In genomic region chr5:151571270-151572173, GRCh38 we compare ENCODE assay signal across 26 cellular contexts. TPM values are rescaled to one million over a fixed set of nuclear protein-coding genes. Genes with fewer than 3 reads are reported as not detected.
DNase-seq lines count a peak whose midpoint lies in the region; ATAC-seq and TF ChIP-seq lines count a peak whose summit lies in the region.
"Had no signal": no experiment of that assay in that cellular context is flagged by ENCODE, and none has a peak within 500 bp of the region (broad histone marks: within the 10 kb centered on the region; RNA-seq: fewer than 3 reads in every experiment).

No MANE protein-coding gene starts in this region.

- in situ Hi-C loops in SK-MEL-5 (cut with HindIII; ENCODE audit: low pct_unique_long_range_greater_than_20kb, low sequenced_read_pairs): no loop called here

- POLR2A ChIA-PET in HCT116 (lab: Charles Lee): no interaction called here

- no peaks in the 10 kb centered on the region for H3K36me3 ChIP-seq in HCT116 (ENCODE audit: control insufficient read depth in 1 of 2, insufficient read depth in 2 of 2, low read length in 2 of 2)
- H3K36me3 ChIP-seq: pancreas, right lobe of liver had no signal

- peak overlapping the region; percentile 73; the same call in 1 of the 2 replicates for H3K4me2 ChIP-seq in HCT116 (ENCODE audit: low read length)

- TF ChIP-seq RAD21 in HCT116 (IDR thresholded peaks at IDR 0.05; ENCODE audit: low read depth): no peak

- H3K79me2 ChIP-seq in HCT116 (ENCODE audit: insufficient read depth, low read length): no peaks in the 10 kb centered on the region

- H3K9ac ChIP-seq in HCT116 (ENCODE audit: low read length): no peak overlapping the region

- no peak overlapping the region for H2AFZ ChIP-seq in HCT116 (ENCODE audit: low read depth, low read length, poor library complexity, severe bottlenecking)

- peak overlapping the region; percentile 15 for H3K27ac Mint-ChIP-seq in stimulated activated naive B cell treated with anti-CD40 and anti-IgM and Interleukin-4, amounts not matched to agents 10 μg/mL and 1 μg/mL and 100 μg/mL, for 72 hours
- H3K27ac Mint-ChIP-seq: activated CD4-positive, alpha-beta T cell treated with anti-CD3 and anti-CD28 coated beads, Interleukin-2, amount 10 ng/mL, durations not matched to agents 24 days and 14 days; CD8-positive, alpha-beta T cell; naive thymus-derived CD8-positive, alpha-beta T cell had no signal

- H3K9me3 Mint-ChIP-seq in stimulated activated naive B cell treated with anti-CD40 and anti-IgM and Interleukin-4, amounts not matched to agents 10 μg/mL and 1 μg/mL and 100 μg/mL, for 72 hours: peaks cover 0 to 6% of the 10 kb centered on the region in 2 donors
- H3K9me3 Mint-ChIP-seq: CD8-positive, alpha-beta T cell; naive thymus-derived CD8-positive, alpha-beta T cell had no signal

- no peaks in the 10 kb centered on the region for H3K9me3 ChIP-seq in HCT116 (ENCODE audit: control insufficient read depth in 1 of 2, insufficient read depth in 1 of 2, low read depth in 1 of 2, low read length in 2 of 2)
- H3K9me3 ChIP-seq: pancreas, right lobe of liver had no signal

- H3K4me1 ChIP-seq in HCT116 (ENCODE audit: control insufficient read depth in 1 of 2, insufficient read depth in 2 of 2, low read length in 2 of 2) (peaks cover 24 to 32% of the 10 kb centered on the region in 2 experiments), foreskin keratinocyte (peaks cover 68% of the 10 kb centered on the region)
- H3K4me1 ChIP-seq: pancreas, right lobe of liver had no signal

- ATAC-seq in HCT116 (no peak), foreskin keratinocyte (peak; percentile 42)
- ATAC-seq in stimulated activated naive B cell treated with anti-CD40 and anti-IgM and Interleukin-4, amounts not matched to agents 10 μg/mL and 1 μg/mL and 100 μg/mL, for 72 hours (replicated peaks): no peak
- ATAC-seq: CD8-positive, alpha-beta T cell; naive thymus-derived CD8-positive, alpha-beta T cell; pancreas had no signal

- H3K27me3 Mint-ChIP-seq in stimulated activated naive B cell treated with anti-CD40 and anti-IgM and Interleukin-4, amounts not matched to agents 10 μg/mL and 1 μg/mL and 100 μg/mL, for 72 hours: peaks cover 0 to under 1% of the 10 kb centered on the region in 2 donors

- no peak for TF ChIP-seq POLR2A in HCT116 (IDR thresholded peaks at IDR 0.05; ENCODE audit: borderline replicate concordance, extremely low read depth, insufficient read depth, insufficient read length)

- no peaks in the 10 kb centered on the region for H4K20me1 ChIP-seq in HCT116 (ENCODE audit: insufficient read depth)

- intact Hi-C loops in HCT116 (cut with micrococcal nuclease): no loop called here

- peaks cover 13 to 31% of the 10 kb centered on the region in 2 donors for H3K4me1 Mint-ChIP-seq in stimulated activated naive B cell treated with anti-CD40 and anti-IgM and Interleukin-4, amounts not matched to agents 10 μg/mL and 1 μg/mL and 100 μg/mL, for 72 hours

- no peaks in the 10 kb centered on the region for H3K27me3 ChIP-seq in HCT116 (ENCODE audit: insufficient read depth, low read length)
- H3K27me3 ChIP-seq in foreskin keratinocyte: no peaks in the 10 kb centered on the region
- H3K27me3 ChIP-seq: right lobe of liver had no signal

- no peak overlapping the region for H3K4me3 ChIP-seq in HCT116 (replicated peaks in 1 of 2; ENCODE audit: low read depth in 1 of 2, low read length in 2 of 2)
- H3K4me3 ChIP-seq: coronary artery, pancreas, right lobe of liver had no signal

- no TSS peak for BruUV-seq in HCT116 (replicated peaks; lab: Mats Ljungman, UMichigan)

- DNase-seq in HCT116 (ENCODE audit: low read depth, low spot score) (no peak), SK-MEL-5 (ENCODE audit: low read depth, low spot score) (peak; percentile 14), foreskin keratinocyte (peak; percentile 65 to 85), DMS 273 treated with DMSO at 0.1 percent for 48 hours (lab: John Stamatoyannopoulos, UW) (no peak), NK-92 (lab: John Stamatoyannopoulos, UW; ENCODE audit: unreplicated experiment) (no peak)
- DNase-seq in stimulated activated naive B cell treated with anti-CD40 and anti-IgM and Interleukin-4, amounts not matched to agents 10 μg/mL and 1 μg/mL and 100 μg/mL, for 72 hours: no peak
- no peak for DNase-seq in stimulated activated CD4-positive, alpha-beta T cell treated with anti-CD3 and anti-CD28 coated beads, Interleukin-2, amount 100 ng/mL, for 24 hours
- DNase-seq: activated CD4-positive, alpha-beta T cell treated with anti-CD3 and anti-CD28 coated beads, Interleukin-2, amount 10 ng/mL, durations not matched to agents 24 days and 14 days; activated effector memory CD4-positive, alpha-beta T cell treated with anti-CD3 and anti-CD28 coated beads, Interleukin-2, amount 50 U/mL, for 16 hours; CD8-positive, alpha-beta T cell; DND-41; foreskin melanocyte; hippocampal formation; Karpas-422; kidney; mesenchymal stem cell; naive thymus-derived CD8-positive, alpha-beta T cell; NCI-H1048; NCI-H2081 treated with DMSO at 0.1 percent for 48 hours; NCI-H524 treated with DMSO at 0.1 percent for 48 hours; pancreas; right lobe of liver; SIG-M5 had no signal

- RAD21 ChIA-PET in HCT116 (lab: Charles Lee; ENCODE audit: low non-redundant PET in 1 of 2, low total read pairs in 2 of 2, uncharacterized antibody in 2 of 2, unreplicated experiment in 2 of 2): no interaction called here

- no peaks in the 10 kb centered on the region for H3K9me2 ChIP-seq in HCT116 (ENCODE audit: insufficient read depth)

- TF ChIP-seq CTCF in HCT116 (IDR thresholded peaks at IDR 0.05 in 2 of 3, conservative IDR thresholded peaks at IDR 0.05 in 1 of 3; ENCODE audit: borderline replicate concordance in 1 of 3, insufficient read depth in 1 of 3, low read depth in 2 of 3, low read length in 2 of 3) (no peak), foreskin keratinocyte (conservative IDR thresholded peaks at IDR 0.05) (no peak)

- no peak overlapping the region for H3K4me3 Mint-ChIP-seq in stimulated activated naive B cell treated with anti-CD40 and anti-IgM and Interleukin-4, amounts not matched to agents 10 μg/mL and 1 μg/mL and 100 μg/mL, for 72 hours
- H3K4me3 Mint-ChIP-seq: activated CD4-positive, alpha-beta T cell treated with anti-CD3 and anti-CD28 coated beads, Interleukin-2, amount 10 ng/mL, durations not matched to agents 24 days and 14 days; CD8-positive, alpha-beta T cell; naive thymus-derived CD8-positive, alpha-beta T cell had no signal

- CTCF ChIA-PET in HCT116 (lab: Charles Lee): no interaction called here

- H3K36me3 Mint-ChIP-seq in stimulated activated naive B cell treated with anti-CD40 and anti-IgM and Interleukin-4, amounts not matched to agents 10 μg/mL and 1 μg/mL and 100 μg/mL, for 72 hours: peaks cover 0 to 4% of the 10 kb centered on the region in 2 donors
- H3K36me3 Mint-ChIP-seq: CD8-positive, alpha-beta T cell; naive thymus-derived CD8-positive, alpha-beta T cell had no signal

- H3K27ac ChIP-seq in HCT116 (ENCODE audit: low read depth, low read length) (no peak overlapping the region; the same call in 1 of the 2 replicates), foreskin keratinocyte (peak overlapping the region; percentile 85)
- H3K27ac ChIP-seq: coronary artery, pancreas, right lobe of liver had no signal

TF ChIP-seq in HCT116, 20 proteins besides CTCF, POLR2A, EP300 and RAD21:
- no peak for TF ChIP-seq ZNF274 (IDR thresholded peaks at IDR 0.05; ENCODE audit: low read depth, low read length)
- no peak for TF ChIP-seq ZFX (IDR thresholded peaks at IDR 0.05)
- no peak for TF ChIP-seq TCF7L2 (IDR thresholded peaks at IDR 0.05; ENCODE audit: borderline replicate concordance, extremely low read depth, insufficient read depth, insufficient read length)
- no peak for TF ChIP-seq FOSL1 (IDR thresholded peaks at IDR 0.05; ENCODE audit: low read depth)
- no peak for TF ChIP-seq EZH2phosphoT487 (IDR thresholded peaks at IDR 0.05; ENCODE audit: borderline replicate concordance)
- no peak for TF ChIP-seq ELF1 (IDR thresholded peaks at IDR 0.05; ENCODE audit: borderline replicate concordance, low read depth)
- no peak for TF ChIP-seq CEBPB (IDR thresholded peaks at IDR 0.05; ENCODE audit: low read depth)
- TF ChIP-seq SP1 (IDR thresholded peaks at IDR 0.05; ENCODE audit: low read depth): no peak
- TF ChIP-seq SRF (IDR thresholded peaks at IDR 0.05; ENCODE audit: low read depth): no peak
- TF ChIP-seq ATF3 (IDR thresholded peaks at IDR 0.05): no peak
- no peak for TF ChIP-seq EZH2 (IDR thresholded peaks at IDR 0.05)
- TF ChIP-seq YY1 (IDR thresholded peaks at IDR 0.05; ENCODE audit: extremely low read depth, insufficient replicate concordance, low read depth, low read length): no peak
- TF ChIP-seq, protein P1, sequence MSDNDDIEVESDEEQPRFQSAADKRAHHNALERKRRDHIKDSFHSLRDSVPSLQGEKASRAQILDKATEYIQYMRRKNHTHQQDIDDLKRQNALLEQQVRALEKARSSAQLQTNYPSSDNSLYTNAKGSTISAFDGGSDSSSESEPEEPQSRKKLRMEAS (IDR thresholded peaks at IDR 0.05): no peak

RNA-seq across cellular contexts. Expression of gene FAT2, which starts 19.6 kb away (rescaled TPM):
- 0.05 TPM for total RNA-seq in HCT116 (2021; ENCODE audit: unreplicated experiment)
- polyA plus RNA-seq in HCT116 (2012): 0.01 and 0.02 TPM in 2 replicates
- total RNA-seq in SK-MEL-5 (2014; rRNA removed; shearing (Covaris generic)): 1.4 TPM in 2 replicates
- polyA plus RNA-seq in SK-MEL-5 (2015; cell fraction: cytosol; rRNA removed): 1.2 and 1.4 TPM in 2 replicates
- 0.91 and 1.4 TPM in 2 replicates for polyA plus RNA-seq in SK-MEL-5 (2015; cell fraction: nucleus; rRNA removed)
- total RNA-seq in foreskin keratinocyte: 85.9 and 95.1 TPM in 2 replicates
- polyA plus RNA-seq in foreskin keratinocyte: 26.4 and 26.8 TPM in 2 replicates
- total RNA-seq: activated CD4-positive, alpha-beta T cell treated with anti-CD3 and anti-CD28 coated beads, Interleukin-2, amount 10 ng/mL, durations not matched to agents 24 days and 14 days; CD8-positive, alpha-beta T cell; endothelial cell of umbilical vein; naive thymus-derived CD8-positive, alpha-beta T cell; right lobe of liver; T-helper 1 cell treated with Interleukin-12 subunit alpha and Interleukin-12 subunit beta and Interleukin-4 antibody, amounts not matched to agents 30 ng/mL and 1 ng/mL, for 36 hours had no signal
- polyA plus RNA-seq: endothelial cell of umbilical vein had no signal

Comparison
In these comparisons a context has a peak if more than half of its experiments do, and no peak if none do; other contexts are left out.
1. DNase-seq: peak in SK-MEL-5 (single experiment) and foreskin keratinocyte (2 of 2); none in HCT116 (single experiment), stimulated activated naive B cell treated with anti-CD40 and anti-IgM and Interleukin-4, amounts not matched to agents 10 μg/mL and 1 μg/mL and 100 μg/mL, for 72 hours (single experiment), stimulated activated CD4-positive, alpha-beta T cell treated with anti-CD3 and anti-CD28 coated beads, Interleukin-2, amount 100 ng/mL, for 24 hours (0 of 2), DMS 273 treated with DMSO at 0.1 percent for 48 hours (single experiment) and NK-92 (single experiment).
2. RNA of gene FAT2, which starts 19.6 kb away (total RNA-seq): 85.9 to 95.1 TPM in foreskin keratinocyte; 1.4 TPM in SK-MEL-5 and 0.05 TPM in HCT116 (single experiment); every median in the first group is over 10 times any median in the second.